In genomic region chr15:51388726-51389125, GRCh38 we compare ENCODE assay signal across 10 cellular contexts. TPM values are rescaled to one million over a fixed set of nuclear protein-coding genes. Genes with fewer than 3 reads are reported as not detected.
"Had no signal": no experiment of that assay in that cellular context is flagged by ENCODE, and none has a peak within 500 bp of the region (broad histone marks: within the 10 kb centered on the region; RNA-seq: fewer than 3 reads in every experiment).

No MANE protein-coding gene starts in this region.

- H3K4me1 ChIP-seq: HAP-1 had no signal

- H3K27ac Mint-ChIP-seq: GM23338, HFFc6 had no signal

- H3K36me3 ChIP-seq: HAP-1 had no signal

- H3K9me3 Mint-ChIP-seq: HFFc6 had no signal

- H3K4me3 Mint-ChIP-seq: GM23338, H9, HFFc6 had no signal

- ATAC-seq: GM23338, HCT116 had no signal

- H3K27ac ChIP-seq: GM23248 had no signal

- DNase-seq: GM23248, GOT3, H7, H9, HCEC 1CT, HFFc6 had no signal

- H3K4me3 ChIP-seq: GM23248, GM23338, HAP-1 had no signal

- H3K9me3 ChIP-seq: HAP-1 had no signal

RNA-seq across cellular contexts. Expression of gene GLDN, which starts 47.3 kb away (rescaled TPM):
- total RNA-seq: HFFc6 had no signal

RNA-seq across cellular contexts. Expression of gene CYP19A1, which starts 50.3 kb away (rescaled TPM):
- total RNA-seq: GM23338, H1, H7, H9 had no signal
